11 cellular contexts compared by ENCODE assay signal in the genomic region with DNA sequence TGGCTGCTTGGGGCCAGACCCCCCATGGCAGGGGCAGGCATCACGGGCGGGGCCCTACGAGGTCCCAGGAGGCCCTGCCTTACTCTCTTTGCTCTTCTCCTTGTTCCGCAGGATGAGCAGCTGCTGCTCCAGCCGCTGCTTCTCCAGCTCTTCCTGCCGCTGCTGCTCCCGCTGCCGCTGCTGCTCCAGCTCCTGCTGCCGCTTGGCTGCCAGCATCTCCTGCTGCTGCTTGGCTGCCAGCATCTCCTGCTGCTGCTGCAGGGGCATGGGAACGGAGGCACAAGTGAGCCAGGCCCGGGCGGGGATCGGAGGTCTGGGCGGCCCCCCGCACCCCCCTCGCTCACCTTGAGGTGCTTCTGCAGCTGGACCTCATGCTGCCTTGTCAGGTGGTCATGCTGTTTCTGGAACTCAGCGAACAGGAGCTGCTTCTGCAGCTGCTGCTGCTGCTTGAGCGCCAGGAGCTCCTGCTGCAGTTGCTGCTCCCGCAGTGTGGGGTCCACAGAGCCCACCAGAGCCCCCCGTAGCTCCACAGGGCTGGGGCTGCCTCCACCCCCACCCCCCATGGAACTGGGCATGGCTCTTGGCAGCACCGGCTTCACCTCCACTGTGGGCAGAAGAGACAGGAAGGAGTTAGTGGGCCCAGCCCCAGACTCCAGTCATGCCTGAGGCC.
"Had no signal": no experiment of that assay in that cellular context is flagged by ENCODE, and none has a peak within 500 bp of the region (broad histone marks: within the 10 kb centered on the region; RNA-seq: fewer than 3 reads in every experiment).

No MANE protein-coding gene starts in this region.

- H3K9me3 Mint-ChIP-seq: natural killer cell; T-helper 1 cell treated with Interleukin-12 subunit alpha and Interleukin-12 subunit beta and Interleukin-4 antibody, amounts not matched to agents 30 μg/mL and 1 μg/mL, for 36 hours had no signal

- ATAC-seq: esophagus mucosa, left cardiac atrium, natural killer cell had no signal

- H3K4me3 Mint-ChIP-seq: activated naive CD8-positive, alpha-beta T cell; natural killer cell; T-helper 1 cell treated with Interleukin-12 subunit alpha and Interleukin-12 subunit beta and Interleukin-4 antibody, amounts not matched to agents 30 μg/mL and 1 μg/mL, for 36 hours had no signal

- H3K4me3 ChIP-seq: thoracic aorta had no signal

- H3K27me3 Mint-ChIP-seq: activated naive CD8-positive, alpha-beta T cell had no signal

- H3K36me3 Mint-ChIP-seq: natural killer cell had no signal

- DNase-seq: activated CD4-positive, alpha-beta T cell treated with anti-CD3 and anti-CD28 coated beads, Interleukin-2, amount 50 U/mL, for 4 hours; activated gamma-delta T cell; activated T-cell treated with anti-CD3 and anti-CD28 coated beads, Interleukin-2, amount 50 U/mL, for 48 hours; left cardiac atrium; natural killer cell; stimulated activated CD4-positive, alpha-beta T cell treated with anti-CD3 and anti-CD28 coated beads, Interleukin-12 subunit alpha, Interleukin-12 subunit beta, amount 100 ng/mL, for 4 hours; stimulated activated naive CD4-positive, alpha-beta T cell treated with Interleukin-2 at 50 U/mL for 16 hours had no signal

- H3K27ac Mint-ChIP-seq: activated naive CD8-positive, alpha-beta T cell; T-helper 1 cell treated with Interleukin-12 subunit alpha and Interleukin-12 subunit beta and Interleukin-4 antibody, amounts not matched to agents 30 μg/mL and 1 μg/mL, for 36 hours had no signal

- H3K27ac ChIP-seq: thoracic aorta had no signal

- H3K9me3 ChIP-seq: thoracic aorta had no signal
